ENCODE assay signal across 8 cellular contexts in genomic region chr4:87220094-87220831, GRCh38. TPM values are rescaled to one million over a fixed set of nuclear protein-coding genes. Genes with fewer than 3 reads are reported as not detected.
DNase-seq lines count a peak whose midpoint lies in the region; ATAC-seq and TF ChIP-seq lines count a peak whose summit lies in the region.

TSS of gene KLHL8 (minus strand) at chr4:87220618. CDS start at chr4:87195539, 25,079 bp downstream.

- H3K36me3 ChIP-seq in GM23338 (ENCODE audit: insufficient read depth) (no peaks in the 10 kb centered on the region), neuron (ENCODE audit: insufficient read depth, low read length) (no peaks in the 10 kb centered on the region)

- peak within 1 kb of the TSS; percentile 91 for H3K27ac Mint-ChIP-seq in GM23338

- H3K79me2 ChIP-seq in GM23338 (replicated peaks; ENCODE audit: insufficient read depth), result peaks cover 40% of the 10 kb centered on the region

- H3K9me3 Mint-ChIP-seq in GM23338, result no peaks in the 10 kb centered on the region

- ATAC-seq in GM23338, result peak; percentile 88
- ATAC-seq in foreskin keratinocyte, result peak; percentile 93

- H3K9me3 ChIP-seq in neuron (ENCODE audit: low read length), result no peaks in the 10 kb centered on the region

- H3K4me3 ChIP-seq in GM23338 (peak within 1 kb of the TSS; percentile 90), neuron (ENCODE audit: low read length) (peak within 1 kb of the TSS; percentile 68)

- TF ChIP-seq CTCF in GM23338 (conservative IDR thresholded peaks at IDR 0.05; ENCODE audit: low read depth in 2 of 2) (peak in 1 of 2 experiments; percentile 21; a peak in 1 of 4 replicates), foreskin keratinocyte (conservative IDR thresholded peaks at IDR 0.05) (no peak), subcutaneous adipose tissue (IDR thresholded peaks at IDR 0.05; ENCODE audit: low read depth) (no peak)

- H3K4me1 ChIP-seq in GM23338 (ENCODE audit: insufficient read depth) (0 out of 2 replicates have a peak, but pooled peaks cover 10% of the 10 kb centered on the region), foreskin keratinocyte (peaks cover 3% of the 10 kb centered on the region), neuron (ENCODE audit: insufficient read depth, low read length) (peaks cover 3% of the 10 kb centered on the region)

- peaks cover 8% of the 10 kb centered on the region for H3K4me1 Mint-ChIP-seq in GM23338

- H3F3A ChIP-seq in GM23338 (replicated peaks; ENCODE audit: low read depth), result no peaks in the 10 kb centered on the region

- H3K4me2 ChIP-seq in GM23338, result peak within 1 kb of the TSS; percentile 87

- H3K27ac ChIP-seq in GM23338 (ENCODE audit: low read depth) (peak within 1 kb of the TSS; percentile 90), foreskin keratinocyte (peak within 1 kb of the TSS; percentile 77)

- DNase-seq in ELR (ENCODE audit: low read depth) (peak; percentile 87), GM23338 (ENCODE audit: low spot score) (peak; percentile 88), Kasumi-1 (lab: John Stamatoyannopoulos, UW) (peak; percentile 61 to 63), SHP77 treated with DMSO at 0.1 percent for 48 hours (lab: John Stamatoyannopoulos, UW) (peak; percentile 72), foreskin keratinocyte (peak; percentile 60 to 74)
- DNase-seq in activated gamma-delta T cell treated with anti-CD3 and anti-CD28 coated beads, Interleukin-2, amount 50 U/mL, for 16 hours (ENCODE audit: low read depth), result peak; percentile 77

- peaks cover 8% of the 10 kb centered on the region for H3K27me3 ChIP-seq in GM23338 (ENCODE audit: insufficient read depth)
- H3K27me3 ChIP-seq in foreskin keratinocyte, result no peaks in the 10 kb centered on the region
- no peaks in the 10 kb centered on the region for H3K27me3 ChIP-seq in neuron (ENCODE audit: insufficient read depth, low read length)

- peak within 1 kb of the TSS; percentile 93 for H2AFZ ChIP-seq in GM23338
- peak within 1 kb of the TSS; percentile 90 for H2AFZ ChIP-seq in neuron (ENCODE audit: low read depth, low read length)

- H3K27me3 Mint-ChIP-seq in GM23338 (ENCODE audit: insufficient read depth, low read depth, poor library complexity), result peaks cover 6% of the 10 kb centered on the region

- H3K9me2 ChIP-seq in GM23338 (ENCODE audit: insufficient read depth), result no peaks in the 10 kb centered on the region

- peak within 1 kb of the TSS; percentile 83 for H3K4me3 Mint-ChIP-seq in GM23338

- 0 out of 2 replicates have a peak, but pooled peaks cover under 1% of the 10 kb centered on the region for H4K20me1 ChIP-seq in GM23338 (replicated peaks; ENCODE audit: insufficient read depth)

- H3K36me3 Mint-ChIP-seq in GM23338 (ENCODE audit: low read depth), result no peaks in the 10 kb centered on the region; the same call in 2 of the 3 replicates

TF ChIP-seq in GM23338, 12 proteins besides CTCF, POLR2A, EP300 and RAD21:
- TF ChIP-seq POLR2AphosphoS5 (IDR thresholded peaks at IDR 0.05; ENCODE audit: low read depth) (peak; percentile 95), CREB1 (CRISPR knock-in tag; IDR thresholded peaks at IDR 0.05; ENCODE audit: low read depth) (no peak), NANOG (IDR thresholded peaks at IDR 0.05; ENCODE audit: borderline replicate concordance) (no peak), ZNF114 (CRISPR knock-in tag; IDR thresholded peaks at IDR 0.05) (no peak), STAT1 (IDR thresholded peaks at IDR 0.05; ENCODE audit: unreplicated experiment) (no peak)

RNA-seq across cellular contexts. Expression of gene KLHL8, which starts in this region (rescaled TPM):
- 4.6 and 7.2 TPM in 2 replicates for total RNA-seq in GM23338 (2014; rRNA removed; shearing (Covaris generic))
- polyA plus RNA-seq in GM23338 (2016; fragmentation: Nextera tagmentation; extraction: Ambion mirVana), result 2.9 and 3.3 TPM in 2 replicates
- total RNA-seq in foreskin keratinocyte, result 8.5 and 9.0 TPM in 2 replicates
- polyA plus RNA-seq in foreskin keratinocyte, result 1.5 and 2.1 TPM in 2 replicates
- total RNA-seq in subcutaneous adipose tissue, result 10 to 100 TPM; 16.2 to 20.1 (median 17.6) TPM

Comparison
In these comparisons a context has a peak if more than half of its experiments do, and no peak if none do; other contexts are left out.
1. Peak in every context shown above with its lines: DNase-seq, ATAC-seq, H3K4me3 ChIP-seq and H3K27ac ChIP-seq.